ENCODE assay signal across 30 cellular contexts in the genomic region with DNA sequence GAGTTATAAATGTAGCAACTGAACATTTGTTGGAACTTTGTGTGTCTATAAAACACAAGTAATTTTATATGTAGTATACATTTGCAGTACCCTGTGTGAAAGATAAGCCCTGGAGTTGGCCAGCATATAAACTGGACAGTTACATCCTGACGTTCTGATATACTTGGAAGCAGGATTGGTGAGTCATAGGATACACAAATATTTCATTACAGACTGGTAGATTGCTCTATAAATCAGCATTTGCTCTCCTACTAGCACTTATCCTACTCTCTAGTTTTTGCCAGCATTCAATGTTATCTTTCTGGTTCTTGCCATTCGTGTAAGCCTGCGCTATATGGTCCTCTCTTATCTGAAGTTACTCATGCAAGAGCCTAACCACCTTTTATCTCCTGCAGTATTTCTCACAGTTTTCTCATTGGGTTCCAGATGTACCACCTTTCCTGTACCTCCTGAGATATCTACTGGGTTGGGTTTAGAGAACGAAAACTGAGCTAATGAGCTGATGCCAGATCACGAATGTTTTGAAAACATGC.
DNase-seq lines count a peak whose midpoint lies in the region; ATAC-seq, FAIRE-seq and TF ChIP-seq lines count a peak whose summit lies in the region.
"Had no signal": no experiment of that assay in that cellular context is flagged by ENCODE, and none has a peak within 500 bp of the region (broad histone marks: within the 10 kb centered on the region; RNA-seq: fewer than 3 reads in every experiment).

No MANE protein-coding gene starts in this region.

- TF ChIP-seq EP300 in HepG2 (IDR thresholded peaks at IDR 0.05; ENCODE audit: low read depth in 2 of 2, low read length in 2 of 2) = no peak
- no peak for TF ChIP-seq EP300 in HepG2 (CRISPR knock-in tag; IDR thresholded peaks at IDR 0.05; ENCODE audit: borderline replicate concordance)

- no peak overlapping the region for H3K27ac ChIP-seq in GM23248
- H3K27ac ChIP-seq in keratinocyte (ENCODE audit: control insufficient read depth, insufficient read depth, low read length) = no peak overlapping the region
- no peak overlapping the region for H3K27ac ChIP-seq in HepG2 (ENCODE audit: extremely low read length, insufficient read depth, low read length)
- H3K27ac ChIP-seq: esophagus squamous epithelium, gastroesophageal sphincter, KMS-11, neutrophil, vagina had no signal

- in situ Hi-C loops in GM23248 (cut with MboI) (no loop called here), astrocyte of the cerebellum (cut with HindIII; ENCODE audit: low sequenced_read_pairs) (no loop called here), HepG2 (cut with HindIII; ENCODE audit: extremely low pct_ligation_motif_present, low pct_unique_long_range_greater_than_20kb) (no loop called here)

- CTCF ChIA-PET in HepG2 (lab: Yijun Ruan, JAX; ENCODE audit: low intra/inter-chr PET ratio, low total read pairs) = no interaction called here

- WGBS in GM23248 (ENCODE audit: low coverage in 1 of 2, low lambda C conversion rate in 2 of 2, missing lambda C conversion rate in 2 of 2), 2 experiments = 37 to 39% methylated on average over 5 of the region's 5 CpGs
- 2% methylated on average over 5 of the region's 5 CpGs for WGBS in HepG2 (ENCODE audit: low lambda C conversion rate)

- H3K9me1 ChIP-seq in keratinocyte (ENCODE audit: control insufficient read depth, extremely low read depth, insufficient read depth, low read length) = no peaks in the 10 kb centered on the region

- no peaks in the 10 kb centered on the region for H3F3A ChIP-seq in GM23248 (ENCODE audit: insufficient read depth)

- POLR2A ChIA-PET in HepG2 (lab: Yijun Ruan, JAX) = no interaction called here

- H2AFZ ChIP-seq in GM23248 (no peak overlapping the region), keratinocyte (ENCODE audit: control insufficient read depth, low read length) (no peak overlapping the region), HepG2 (ENCODE audit: low read length) (no peak overlapping the region)

- no TSS peak for BruUV-seq in HepG2 (replicated peaks; lab: Mats Ljungman, UMichigan)

- no peak overlapping the region for H3K9ac ChIP-seq in GM23248
- no peak overlapping the region for H3K9ac ChIP-seq in keratinocyte (ENCODE audit: control insufficient read depth, extremely low read depth, insufficient read depth, low read length)
- no peak overlapping the region for H3K9ac ChIP-seq in HepG2 (ENCODE audit: insufficient read depth, low read depth, low read length)
- H3K9ac ChIP-seq: KMS-11 had no signal

- H4K20me1 ChIP-seq in GM23248 (ENCODE audit: insufficient read depth) (no peaks in the 10 kb centered on the region), keratinocyte (ENCODE audit: control insufficient read depth, extremely low read depth, insufficient read depth, low read length) (no peaks in the 10 kb centered on the region), HepG2 (ENCODE audit: insufficient read depth, low read length) (no peaks in the 10 kb centered on the region)

- no peak for TF ChIP-seq RAD21 in HepG2 (CRISPR knock-in tag; IDR thresholded peaks at IDR 0.05)

- intact Hi-C loops in HepG2 (cut with micrococcal nuclease; ENCODE audit: unreplicated experiment) = no loop called here

- dilution Hi-C loops in keratinocyte (cut with MboI; ENCODE audit: extremely low pct_ligation_motif_present, low sequenced_read_pairs) = no loop called here

- H3K9me2 ChIP-seq in GM23248 (ENCODE audit: insufficient read depth) = no peaks in the 10 kb centered on the region

- H3K36me3 ChIP-seq in GM23248 (ENCODE audit: low read depth) (no peaks in the 10 kb centered on the region), keratinocyte (ENCODE audit: control insufficient read depth in 2 of 2, extremely low read depth in 1 of 2, insufficient read depth in 2 of 2, low read length in 2 of 2) (no peaks in the 10 kb centered on the region), HepG2 (replicated peaks in 1 of 2; ENCODE audit: control insufficient read depth in 1 of 2, insufficient read depth in 2 of 2, low read length in 2 of 2) (no peaks in the 10 kb centered on the region)
- H3K36me3 ChIP-seq: esophagus squamous epithelium, gastroesophageal sphincter, HAP-1, neutrophil, vagina had no signal

- DNase-seq in GM23248 (peak; percentile 1), NCI-H460 (ENCODE audit: extremely low read depth, low read depth) (peak; percentile 36), astrocyte of the cerebellum (ENCODE audit: low read depth) (peak; percentile 22), keratinocyte (ENCODE audit: low read depth, low spot score) (no peak), HepG2 (ENCODE audit: low spot score) (no peak)
- no peak for DNase-seq in activated naive CD4-positive, alpha-beta T cell treated with Interleukin-2 at 50 U/mL for 16 hours
- DNase-seq: activated CD4-positive, alpha-beta T cell treated with anti-CD3 and anti-CD28 coated beads, Interleukin-2, amount 50 U/mL, for 4 hours; activated CD4-positive, CD25-positive, alpha-beta regulatory T cell; activated naive CD4-positive, alpha-beta T cell treated with anti-CD3 and anti-CD28 coated beads for 36 hours; amniotic stem cell; caudate nucleus; CD8-positive, alpha-beta memory T cell; DMS 273 treated with DMSO at 0.1 percent for 48 hours; esophagus squamous epithelium; NCI-H1092; NCI-H187 treated with DMSO at 0.1 percent for 48 hours; NCI-H2171 treated with DMSO at 0.1 percent for 48 hours; NCI-H524 treated with DMSO at 0.1 percent for 48 hours; NK-92 treated with Interleukin-12 subunit alpha and Interleukin-12 subunit beta, amount 100 ng/mL, for 24 hours; SHP77 treated with DMSO at 0.1 percent for 48 hours had no signal

- H3K4me2 ChIP-seq in GM23248 (ENCODE audit: unreplicated experiment) = no peak overlapping the region
- H3K4me2 ChIP-seq in keratinocyte (ENCODE audit: control insufficient read depth, extremely low read depth, insufficient read depth, low read depth, low read length) = no peak overlapping the region
- no peak overlapping the region for H3K4me2 ChIP-seq in HepG2 (ENCODE audit: low read depth, low read length)
- H3K4me2 ChIP-seq: KMS-11 had no signal

- FAIRE-seq in keratinocyte (lab: Jason Lieb, UNC) (peak; percentile 34), HepG2 (lab: Jason Lieb, UNC) (no peak)
- FAIRE-seq: GM19239, HTR-8/SVneo, islet of Langerhans had no signal

- no peak for ATAC-seq in HepG2
- no peak for ATAC-seq in HG03025 (IDR thresholded peaks at IDR 0.05; ENCODE audit: low FRiP score, unreplicated experiment)
- no peak for ATAC-seq in GM19467 (IDR thresholded peaks at IDR 0.05; ENCODE audit: unreplicated experiment)
- ATAC-seq: gastroesophageal sphincter had no signal

- H3K4me1 ChIP-seq in GM23248 (ENCODE audit: insufficient read depth) (no peaks in the 10 kb centered on the region), keratinocyte (ENCODE audit: control insufficient read depth, extremely low read depth, insufficient read depth, low read length) (peaks cover 5% of the 10 kb centered on the region), HepG2 (ENCODE audit: insufficient read depth, low read length) (no peaks in the 10 kb centered on the region)
- H3K4me1 ChIP-seq: gastroesophageal sphincter, HAP-1, vagina had no signal

- TF ChIP-seq POLR2A in HepG2 (IDR thresholded peaks at IDR 0.05; ENCODE audit: insufficient read depth in 1 of 2, low read depth in 2 of 2, low read length in 2 of 2) = no peak

- H3K4me3 ChIP-seq in GM23248 (no peak overlapping the region), astrocyte of the cerebellum (ENCODE audit: low read depth, low read length) (no peak overlapping the region), keratinocyte (ENCODE audit: control insufficient read depth in 2 of 3, extremely low read depth in 1 of 3, insufficient read depth in 2 of 3, low read depth in 1 of 3, low read length in 3 of 3) (no peak overlapping the region), HepG2 (replicated peaks in 1 of 3; ENCODE audit: insufficient read depth in 1 of 3, low read depth in 2 of 3, low read length in 3 of 3) (no peak overlapping the region)
- H3K4me3 ChIP-seq: esophagus squamous epithelium, gastroesophageal sphincter, HAP-1, vagina had no signal

- H3K27me3 ChIP-seq in GM23248 (replicated peaks; ENCODE audit: insufficient read depth) (no peaks in the 10 kb centered on the region), keratinocyte (ENCODE audit: control insufficient read depth, extremely low read depth, insufficient read depth, low read length) (no peaks in the 10 kb centered on the region), HepG2 (ENCODE audit: control insufficient read depth in 1 of 2, insufficient read depth in 2 of 2, low read length in 2 of 2) (no peaks in the 10 kb centered on the region)
- H3K27me3 ChIP-seq: gastroesophageal sphincter, neutrophil, vagina had no signal

- no peaks in the 10 kb centered on the region for H3K9me3 ChIP-seq in GM23248 (ENCODE audit: low read depth)
- no peaks in the 10 kb centered on the region for H3K9me3 ChIP-seq in keratinocyte (ENCODE audit: control insufficient read depth, low read depth, low read length)
- H3K9me3 ChIP-seq in HepG2 (ENCODE audit: low read length) = no peaks in the 10 kb centered on the region
- H3K9me3 ChIP-seq: esophagus squamous epithelium, gastroesophageal sphincter, HAP-1, neutrophil, vagina had no signal

- H3K79me2 ChIP-seq in GM23248 (ENCODE audit: insufficient read depth) (no peaks in the 10 kb centered on the region), keratinocyte (ENCODE audit: control insufficient read depth, insufficient read depth, low read length) (no peaks in the 10 kb centered on the region), HepG2 (ENCODE audit: insufficient read depth, low read length) (no peaks in the 10 kb centered on the region)

- no peak for TF ChIP-seq CTCF in astrocyte of the cerebellum (IDR thresholded peaks at IDR 0.05; ENCODE audit: low read depth, low read length, missing control alignments)
- TF ChIP-seq CTCF in keratinocyte (optimal IDR thresholded peaks at IDR 0.05 in 1 of 3, IDR thresholded peaks at IDR 0.05 in 1 of 3, conservative IDR thresholded peaks at IDR 0.05 in 1 of 3; ENCODE audit: extremely low read depth in 1 of 3, insufficient read depth in 2 of 3, low read length in 3 of 3) = no peak
- no peak for TF ChIP-seq CTCF in HepG2 (CRISPR knock-in tag; IDR thresholded peaks at IDR 0.05)

Comparison
In these comparisons a context has a peak if more than half of its experiments do, and no peak if none do; other contexts are left out.
1. DNase-seq: peak in GM23248 (single experiment), NCI-H460 (single experiment) and astrocyte of the cerebellum (single experiment); none in keratinocyte (single experiment), activated naive CD4-positive, alpha-beta T cell treated with Interleukin-2 at 50 U/mL for 16 hours (single experiment) and HepG2 (single experiment).